ENCODE assay signal across 1 cellular context in the genomic region with DNA sequence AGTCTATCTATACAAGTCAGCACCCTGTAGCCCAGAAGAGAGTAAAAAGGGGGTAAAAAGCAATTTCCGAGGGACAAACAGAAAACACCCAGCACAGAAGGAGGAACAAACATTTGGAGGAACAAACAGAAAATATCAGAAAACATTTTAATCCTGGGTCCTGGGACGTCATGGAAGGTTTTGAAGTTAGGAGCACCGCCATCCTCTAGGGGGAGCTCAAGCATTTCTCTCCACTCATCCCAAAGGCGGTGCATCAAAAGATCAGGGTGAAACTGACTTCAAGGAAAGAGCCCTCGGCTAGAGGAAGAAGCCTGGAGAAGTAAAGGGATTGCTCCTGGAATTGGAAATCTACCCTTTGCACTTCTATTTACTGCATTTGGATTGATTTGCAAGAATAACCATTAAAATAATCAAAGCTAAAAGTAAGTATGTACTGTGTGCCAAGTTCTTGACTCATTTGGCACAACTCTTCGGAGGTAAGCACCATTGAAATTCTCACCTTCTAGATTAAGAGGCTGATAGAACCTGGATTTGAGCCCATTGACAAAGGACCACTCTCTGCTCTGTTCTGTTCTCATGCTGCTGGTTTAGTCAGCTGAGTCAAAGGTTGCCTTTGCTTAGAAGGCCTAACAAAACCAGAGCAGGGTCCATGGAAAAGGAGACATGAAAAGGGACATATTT.
A peak's percentile ranks its signal among the peaks of the same experiment; 100 is the strongest.
TF ChIP-seq lines count a peak whose summit lies in the region.

No MANE protein-coding gene starts in this region.

TF ChIP-seq in HepG2, 621 proteins besides CTCF, POLR2A, EP300 and RAD21 (continued from another document):
- TF ChIP-seq, protein P1, sequence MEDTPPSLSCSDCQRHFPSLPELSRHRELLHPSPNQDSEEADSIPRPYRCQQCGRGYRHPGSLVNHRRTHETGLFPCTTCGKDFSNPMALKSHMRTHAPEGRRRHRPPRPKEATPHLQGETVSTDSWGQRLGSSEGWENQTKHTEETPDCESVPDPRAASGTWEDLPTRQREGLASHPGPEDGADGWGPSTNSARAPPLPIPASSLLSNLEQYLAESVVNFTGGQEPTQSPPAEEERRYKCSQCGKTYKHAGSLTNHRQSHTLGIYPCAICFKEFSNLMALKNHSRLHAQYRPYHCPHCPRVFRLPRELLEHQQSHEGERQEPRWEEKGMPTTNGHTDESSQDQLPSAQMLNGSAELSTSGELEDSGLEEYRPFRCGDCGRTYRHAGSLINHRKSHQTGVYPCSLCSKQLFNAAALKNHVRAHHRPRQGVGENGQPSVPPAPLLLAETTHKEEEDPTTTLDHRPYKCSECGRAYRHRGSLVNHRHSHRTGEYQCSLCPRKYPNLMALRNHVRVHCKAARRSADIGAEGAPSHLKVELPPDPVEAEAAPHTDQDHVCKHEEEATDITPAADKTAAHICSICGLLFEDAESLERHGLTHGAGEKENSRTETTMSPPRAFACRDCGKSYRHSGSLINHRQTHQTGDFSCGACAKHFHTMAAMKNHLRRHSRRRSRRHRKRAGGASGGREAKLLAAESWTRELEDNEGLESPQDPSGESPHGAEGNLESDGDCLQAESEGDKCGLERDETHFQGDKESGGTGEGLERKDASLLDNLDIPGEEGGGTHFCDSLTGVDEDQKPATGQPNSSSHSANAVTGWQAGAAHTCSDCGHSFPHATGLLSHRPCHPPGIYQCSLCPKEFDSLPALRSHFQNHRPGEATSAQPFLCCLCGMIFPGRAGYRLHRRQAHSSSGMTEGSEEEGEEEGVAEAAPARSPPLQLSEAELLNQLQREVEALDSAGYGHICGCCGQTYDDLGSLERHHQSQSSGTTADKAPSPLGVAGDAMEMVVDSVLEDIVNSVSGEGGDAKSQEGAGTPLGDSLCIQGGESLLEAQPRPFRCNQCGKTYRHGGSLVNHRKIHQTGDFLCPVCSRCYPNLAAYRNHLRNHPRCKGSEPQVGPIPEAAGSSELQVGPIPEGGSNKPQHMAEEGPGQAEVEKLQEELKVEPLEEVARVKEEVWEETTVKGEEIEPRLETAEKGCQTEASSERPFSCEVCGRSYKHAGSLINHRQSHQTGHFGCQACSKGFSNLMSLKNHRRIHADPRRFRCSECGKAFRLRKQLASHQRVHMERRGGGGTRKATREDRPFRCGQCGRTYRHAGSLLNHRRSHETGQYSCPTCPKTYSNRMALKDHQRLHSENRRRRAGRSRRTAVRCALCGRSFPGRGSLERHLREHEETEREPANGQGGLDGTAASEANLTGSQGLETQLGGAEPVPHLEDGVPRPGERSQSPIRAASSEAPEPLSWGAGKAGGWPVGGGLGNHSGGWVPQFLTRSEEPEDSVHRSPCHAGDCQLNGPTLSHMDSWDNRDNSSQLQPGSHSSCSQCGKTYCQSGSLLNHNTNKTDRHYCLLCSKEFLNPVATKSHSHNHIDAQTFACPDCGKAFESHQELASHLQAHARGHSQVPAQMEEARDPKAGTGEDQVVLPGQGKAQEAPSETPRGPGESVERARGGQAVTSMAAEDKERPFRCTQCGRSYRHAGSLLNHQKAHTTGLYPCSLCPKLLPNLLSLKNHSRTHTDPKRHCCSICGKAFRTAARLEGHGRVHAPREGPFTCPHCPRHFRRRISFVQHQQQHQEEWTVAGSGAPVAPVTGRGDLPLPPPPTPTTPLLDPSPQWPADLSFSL (CRISPR knock-in tag; IDR thresholded peaks at IDR 0.05) = no peak
- TF ChIP-seq ERF (CRISPR knock-in tag; IDR thresholded peaks at IDR 0.05) (peak; percentile 41; the same call in 1 of the 2 replicates), HOXA7 (CRISPR knock-in tag; IDR thresholded peaks at IDR 0.05) (no peak), HMGA1 (CRISPR knock-in tag; conservative IDR thresholded peaks at IDR 0.05) (no peak), PHB2 (IDR thresholded peaks at IDR 0.05; ENCODE audit: partially characterized antibody) (no peak), ZNF264 (CRISPR knock-in tag; IDR thresholded peaks at IDR 0.05) (no peak), ZNF891 (CRISPR knock-in tag; IDR thresholded peaks at IDR 0.05) (no peak), ZMYM4 (CRISPR knock-in tag; IDR thresholded peaks at IDR 0.05) (0 out of 2 replicates have a peak, but pooled peaks have one; percentile 28), SNAPC2 (CRISPR knock-in tag; IDR thresholded peaks at IDR 0.05) (no peak), ZNF296 (CRISPR knock-in tag; conservative IDR thresholded peaks at IDR 0.05) (no peak), ZMYM3 (CRISPR knock-in tag; IDR thresholded peaks at IDR 0.05) (no peak), SOX13 (IDR thresholded peaks at IDR 0.05) (no peak), SOX13 (CRISPR knock-in tag; conservative IDR thresholded peaks at IDR 0.05 in 1 of 2, IDR thresholded peaks at IDR 0.05 in 1 of 2) (no peak), ZNF598 (CRISPR knock-in tag; IDR thresholded peaks at IDR 0.05; ENCODE audit: borderline replicate concordance) (no peak), PHF21A (CRISPR knock-in tag; IDR thresholded peaks at IDR 0.05) (no peak), HDAC2 (CRISPR knock-in tag; IDR thresholded peaks at IDR 0.05) (no peak), ZNF136 (CRISPR knock-in tag; IDR thresholded peaks at IDR 0.05; ENCODE audit: low read depth) (no peak), EHMT2 (IDR thresholded peaks at IDR 0.05; ENCODE audit: borderline replicate concordance, low read depth, low read length) (no peak), ZMYM2 (CRISPR knock-in tag; IDR thresholded peaks at IDR 0.05) (no peak), SCMH1 (CRISPR knock-in tag; IDR thresholded peaks at IDR 0.05; ENCODE audit: borderline replicate concordance) (no peak)
- TF ChIP-seq, protein P2, sequence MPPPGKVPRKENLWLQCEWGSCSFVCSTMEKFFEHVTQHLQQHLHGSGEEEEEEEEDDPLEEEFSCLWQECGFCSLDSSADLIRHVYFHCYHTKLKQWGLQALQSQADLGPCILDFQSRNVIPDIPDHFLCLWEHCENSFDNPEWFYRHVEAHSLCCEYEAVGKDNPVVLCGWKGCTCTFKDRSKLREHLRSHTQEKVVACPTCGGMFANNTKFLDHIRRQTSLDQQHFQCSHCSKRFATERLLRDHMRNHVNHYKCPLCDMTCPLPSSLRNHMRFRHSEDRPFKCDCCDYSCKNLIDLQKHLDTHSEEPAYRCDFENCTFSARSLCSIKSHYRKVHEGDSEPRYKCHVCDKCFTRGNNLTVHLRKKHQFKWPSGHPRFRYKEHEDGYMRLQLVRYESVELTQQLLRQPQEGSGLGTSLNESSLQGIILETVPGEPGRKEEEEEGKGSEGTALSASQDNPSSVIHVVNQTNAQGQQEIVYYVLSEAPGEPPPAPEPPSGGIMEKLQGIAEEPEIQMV (CRISPR knock-in tag; IDR thresholded peaks at IDR 0.05; ENCODE audit: low read depth) = no peak
- TF ChIP-seq, protein P3, sequence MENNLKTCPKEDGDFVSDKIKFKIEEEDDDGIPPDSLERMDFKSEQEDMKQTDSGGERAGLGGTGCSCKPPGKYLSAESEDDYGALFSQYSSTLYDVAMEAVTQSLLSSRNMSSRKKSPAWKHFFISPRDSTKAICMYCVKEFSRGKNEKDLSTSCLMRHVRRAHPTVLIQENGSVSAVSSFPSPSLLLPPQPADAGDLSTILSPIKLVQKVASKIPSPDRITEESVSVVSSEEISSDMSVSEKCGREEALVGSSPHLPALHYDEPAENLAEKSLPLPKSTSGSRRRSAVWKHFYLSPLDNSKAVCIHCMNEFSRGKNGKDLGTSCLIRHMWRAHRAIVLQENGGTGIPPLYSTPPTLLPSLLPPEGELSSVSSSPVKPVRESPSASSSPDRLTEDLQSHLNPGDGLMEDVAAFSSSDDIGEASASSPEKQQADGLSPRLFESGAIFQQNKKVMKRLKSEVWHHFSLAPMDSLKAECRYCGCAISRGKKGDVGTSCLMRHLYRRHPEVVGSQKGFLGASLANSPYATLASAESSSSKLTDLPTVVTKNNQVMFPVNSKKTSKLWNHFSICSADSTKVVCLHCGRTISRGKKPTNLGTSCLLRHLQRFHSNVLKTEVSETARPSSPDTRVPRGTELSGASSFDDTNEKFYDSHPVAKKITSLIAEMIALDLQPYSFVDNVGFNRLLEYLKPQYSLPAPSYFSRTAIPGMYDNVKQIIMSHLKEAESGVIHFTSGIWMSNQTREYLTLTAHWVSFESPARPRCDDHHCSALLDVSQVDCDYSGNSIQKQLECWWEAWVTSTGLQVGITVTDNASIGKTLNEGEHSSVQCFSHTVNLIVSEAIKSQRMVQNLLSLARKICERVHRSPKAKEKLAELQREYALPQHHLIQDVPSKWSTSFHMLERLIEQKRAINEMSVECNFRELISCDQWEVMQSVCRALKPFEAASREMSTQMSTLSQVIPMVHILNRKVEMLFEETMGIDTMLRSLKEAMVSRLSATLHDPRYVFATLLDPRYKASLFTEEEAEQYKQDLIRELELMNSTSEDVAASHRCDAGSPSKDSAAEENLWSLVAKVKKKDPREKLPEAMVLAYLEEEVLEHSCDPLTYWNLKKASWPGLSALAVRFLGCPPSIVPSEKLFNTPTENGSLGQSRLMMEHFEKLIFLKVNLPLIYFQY (CRISPR knock-in tag; IDR thresholded peaks at IDR 0.05; ENCODE audit: borderline replicate concordance) = no peak
